1 cellular context compared by ENCODE assay signal in genomic region chr9:118631956-118632355, GRCh38.
TF ChIP-seq lines count a peak whose summit lies in the region.

No MANE protein-coding gene starts in this region.

TF ChIP-seq in GM23338, 12 proteins besides CTCF, POLR2A, EP300 and RAD21 (continued from another document):
- TF ChIP-seq REST (IDR thresholded peaks at IDR 0.05; ENCODE audit: unreplicated experiment) (no peak), NANOG (IDR thresholded peaks at IDR 0.05; ENCODE audit: borderline replicate concordance) (no peak), ZNF114 (CRISPR knock-in tag; IDR thresholded peaks at IDR 0.05) (no peak), ZNF331 (CRISPR knock-in tag; IDR thresholded peaks at IDR 0.05; ENCODE audit: low read depth) (no peak)
